25 cellular contexts compared by ENCODE assay signal in genomic region chr2:52884971-52885370, GRCh38.
"Had no signal": no experiment of that assay in that cellular context is flagged by ENCODE, and none has a peak within 500 bp of the region (broad histone marks: within the 10 kb centered on the region; RNA-seq: fewer than 3 reads in every experiment).

No MANE protein-coding gene starts in this region.

- H3K4me1 Mint-ChIP-seq: mesothelial cell of epicardium; naive B cell; natural killer cell; nephron progenitor cell; stimulated activated effector memory CD8-positive, alpha-beta T cell treated with anti-CD3 and anti-CD28 coated beads, Interleukin-12 subunit alpha, Interleukin-12 subunit beta, amount 100 ng/mL, for 72 hours had no signal

- H3K36me3 Mint-ChIP-seq: mesothelial cell of epicardium; naive B cell; natural killer cell; stimulated activated effector memory CD8-positive, alpha-beta T cell treated with anti-CD3 and anti-CD28 coated beads, Interleukin-12 subunit alpha, Interleukin-12 subunit beta, amount 100 ng/mL, for 72 hours; type B pancreatic cell had no signal

- DNase-seq: hippocampal formation; kidney glomerular epithelial cell; left colon; left ventricle myocardium inferior; mesendoderm; naive B cell; natural killer cell; nephron progenitor cell; ovary; right lobe of liver; small intestine; spleen; stimulated activated CD4-positive, alpha-beta T cell treated with anti-CD3 and anti-CD28 coated beads, Interleukin-4, amount 100 ng/mL, for 24 hours; stimulated activated naive CD4-positive, alpha-beta T cell; tibial artery; uterus had no signal

- H3K27me3 ChIP-seq: ovary, right atrium auricular region, right lobe of liver, spleen, suprapubic skin, tibial artery, uterus had no signal

- H3K4me3 ChIP-seq: left ventricle myocardium inferior, lung, ovary, right atrium auricular region, right lobe of liver, spleen, suprapubic skin, thoracic aorta, tibial artery, uterus had no signal

- H3K36me3 ChIP-seq: left ventricle myocardium inferior, ovary, right atrium auricular region, right lobe of liver, spleen, suprapubic skin, thoracic aorta, tibial artery, uterus had no signal

- H3K4me1 ChIP-seq: right atrium auricular region, right lobe of liver, spleen, suprapubic skin, tibial artery, uterus had no signal

- H3K4me3 Mint-ChIP-seq: mesothelial cell of epicardium; naive B cell; natural killer cell; nephron progenitor cell; stimulated activated effector memory CD8-positive, alpha-beta T cell treated with anti-CD3 and anti-CD28 coated beads, Interleukin-12 subunit alpha, Interleukin-12 subunit beta, amount 100 ng/mL, for 72 hours; stimulated activated naive CD8-positive, alpha-beta T cell treated with anti-CD3 and anti-CD28 coated beads, Interleukin-15, Interleukin-2, amounts not matched to agents 100 ng/mL and 50 ng/mL, for 24 hours; type B pancreatic cell had no signal

- ATAC-seq: left colon; natural killer cell; right lobe of liver; stimulated activated effector memory CD8-positive, alpha-beta T cell treated with anti-CD3 and anti-CD28 coated beads, Interleukin-12 subunit alpha, Interleukin-12 subunit beta, amount 100 ng/mL, for 72 hours had no signal

- H3K27ac ChIP-seq: left ventricle myocardium inferior, ovary, right atrium auricular region, right lobe of liver, spleen, suprapubic skin, thoracic aorta, tibial artery, uterus had no signal

- H3K9me3 ChIP-seq: left ventricle myocardium inferior, ovary, right atrium auricular region, right lobe of liver, spleen, suprapubic skin, thoracic aorta, tibial artery, uterus had no signal

- H3K27me3 Mint-ChIP-seq: naive B cell; progenitor cell of endocrine pancreas; stimulated activated naive CD8-positive, alpha-beta T cell treated with anti-CD3 and anti-CD28 coated beads, Interleukin-15, Interleukin-2, amounts not matched to agents 100 ng/mL and 50 ng/mL, for 24 hours; type B pancreatic cell had no signal

- H3K27ac Mint-ChIP-seq: mesothelial cell of epicardium; naive B cell; natural killer cell; nephron progenitor cell; progenitor cell of endocrine pancreas; stimulated activated effector memory CD8-positive, alpha-beta T cell treated with anti-CD3 and anti-CD28 coated beads, Interleukin-12 subunit alpha, Interleukin-12 subunit beta, amount 100 ng/mL, for 72 hours; stimulated activated naive CD8-positive, alpha-beta T cell treated with anti-CD3 and anti-CD28 coated beads, Interleukin-15, Interleukin-2, amounts not matched to agents 100 ng/mL and 50 ng/mL, for 24 hours; type B pancreatic cell had no signal

- H3K9me3 Mint-ChIP-seq: mesothelial cell of epicardium; nephron progenitor cell; stimulated activated effector memory CD8-positive, alpha-beta T cell treated with anti-CD3 and anti-CD28 coated beads, Interleukin-12 subunit alpha, Interleukin-12 subunit beta, amount 100 ng/mL, for 72 hours; stimulated activated naive CD8-positive, alpha-beta T cell treated with anti-CD3 and anti-CD28 coated beads, Interleukin-15, Interleukin-2, amounts not matched to agents 100 ng/mL and 50 ng/mL, for 24 hours; type B pancreatic cell had no signal
